In the genomic region with DNA sequence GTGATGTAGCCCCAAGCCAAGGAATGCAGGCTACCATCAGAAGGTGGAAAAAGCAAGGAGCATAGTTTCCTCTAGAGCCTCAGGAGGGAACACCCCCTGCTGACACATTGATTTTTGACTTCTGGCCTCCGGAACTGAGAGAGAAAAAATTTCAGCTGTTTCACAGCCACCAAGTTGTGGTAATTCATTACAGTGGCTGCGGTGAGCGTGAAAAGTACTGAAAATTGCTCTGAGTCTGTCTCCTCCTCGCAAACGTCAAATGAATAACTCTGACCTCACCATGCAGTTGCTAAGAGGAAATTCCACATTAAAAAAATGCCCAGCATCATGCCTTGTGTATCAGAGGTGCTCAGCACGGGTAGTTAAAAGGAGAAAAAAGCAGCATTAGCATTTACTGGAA, we compare ENCODE assay signal across 24 cellular contexts.
"Had no signal": no experiment of that assay in that cellular context is flagged by ENCODE, and none has a peak within 500 bp of the region (broad histone marks: within the 10 kb centered on the region; RNA-seq: fewer than 3 reads in every experiment).

No MANE protein-coding gene starts in this region.

- DNase-seq: activated CD4-positive, alpha-beta memory T cell treated with anti-CD3 and anti-CD28 coated beads, Interleukin-2, amount 10 ng/mL, durations not matched to agents 7 days and 5 days; activated CD4-positive, alpha-beta T cell treated with anti-CD3 and anti-CD28 coated beads, Interleukin-2, amount 50 U/mL, for 1 hour; activated CD4-positive, CD25-positive, alpha-beta regulatory T cell; activated gamma-delta T cell treated with Interleukin-2 at 50 U/mL for 16 hours; activated naive CD4-positive, alpha-beta T cell treated with anti-CD3 and anti-CD28 coated beads, Interleukin-2, amount 10 ng/mL, durations not matched to agents 7 days and 5 days; activated naive CD8-positive, alpha-beta T cell treated with anti-CD3 and anti-CD28 coated beads for 36 hours; activated T-cell treated with anti-CD3 and anti-CD28 coated beads for 4 hours; activated T-cell treated with anti-CD3 and anti-CD28 coated beads, Interleukin-2, amount 50 U/mL, for 48 hours; cerebellar nuclear complex; MG63; NCI-H1105; NCI-H1436; NCI-H1694 treated with DMSO at 0.1 percent for 48 hours; NCI-H2029 treated with DMSO at 0.1 percent for 48 hours; NCI-H345; NCI-H510A; NCI-H526 treated with DMSO at 0.1 percent for 48 hours; PC-3; SHP77 treated with DMSO at 0.1 percent for 48 hours; T1000 had no signal

- H3K4me3 ChIP-seq: MG63 had no signal

- H3K4me2 ChIP-seq: KMS-11 had no signal

- H3K36me3 ChIP-seq: MG63 had no signal

- ATAC-seq: activated T-helper 17 cell treated with anti-CD3 and anti-CD28 coated beads, Interleukin-2, amount 50 U/mL, for 72 hours; PC-3; T-cell had no signal

- H3K27ac ChIP-seq: KMS-11, VCaP had no signal

- H3K9ac ChIP-seq: KMS-11 had no signal

- H3K27me3 ChIP-seq: MG63 had no signal
